Comparison of ENCODE assay signal across 1 cellular context in genomic region chr7:4659551-4660286, GRCh38.
TF ChIP-seq lines count a peak whose summit lies in the region.

No MANE protein-coding gene starts in this region.

TF ChIP-seq in WTC11, 78 proteins besides CTCF, POLR2A, EP300 and RAD21 (continued from another document):
- TF ChIP-seq ZNF512 (CRISPR knock-in tag; IDR thresholded peaks at IDR 0.05; ENCODE audit: borderline replicate concordance): no peak
